Comparison of ENCODE assay signal across 8 cellular contexts in genomic region chr19:29605653-29606419, GRCh38. TPM values are rescaled to one million over a fixed set of nuclear protein-coding genes. Genes with fewer than 3 reads are reported as not detected.
DNase-seq lines count a peak whose midpoint lies in the region; ATAC-seq, FAIRE-seq and TF ChIP-seq lines count a peak whose summit lies in the region.

Gene POP4 (plus strand): TSS chr19:29606283. CDS start chr19:29606319, 36 bp downstream.

- under 1% methylated on average over 34 of the region's 47 CpGs for WGBS in HepG2 (ENCODE audit: low lambda C conversion rate)

- H4K20me1 ChIP-seq in BLaER1 (no peaks in the 10 kb centered on the region), HepG2 (ENCODE audit: insufficient read depth, low read length) (no peaks in the 10 kb centered on the region)

- H3K4me2 ChIP-seq in BLaER1 (peak within 1 kb of the TSS; percentile 92), HepG2 (ENCODE audit: low read depth, low read length) (peak within 1 kb of the TSS; percentile 89)

- no peak for TF ChIP-seq CTCF in HepG2 (CRISPR knock-in tag; IDR thresholded peaks at IDR 0.05)

- POLR2A ChIA-PET in HepG2 (lab: Yijun Ruan, JAX), result interaction anchor here (0.5 to 2.0 kb wide), 21 partner anchors 9 to 1812 kb away, joined by 3 to 44 read pairs (median 5); partner anchors contain the start of genes C19orf12, PLEKHF1 and URI1

- no peak for TF ChIP-seq RAD21 in HepG2 (CRISPR knock-in tag; IDR thresholded peaks at IDR 0.05)

- peaks cover 34% of the 10 kb centered on the region for H3K4me1 ChIP-seq in BLaER1
- H3K4me1 ChIP-seq in HepG2 (ENCODE audit: insufficient read depth, low read length), result peaks cover 8% of the 10 kb centered on the region

- in situ Hi-C loops in HepG2 (cut with HindIII; ENCODE audit: extremely low pct_ligation_motif_present, low pct_unique_long_range_greater_than_20kb), result no loop called here

- intact Hi-C loops in HepG2 (cut with micrococcal nuclease; ENCODE audit: unreplicated experiment), result loop anchor here (5.0 kb wide), 1 partner anchor 101 kb away; no protein-coding TSS in a partner anchor

- peak within 1 kb of the TSS; percentile 86 for H2AFZ ChIP-seq in HepG2 (ENCODE audit: low read length)

- TF ChIP-seq EP300 in HepG2 (IDR thresholded peaks at IDR 0.05; ENCODE audit: low read depth in 2 of 2, low read length in 2 of 2), result no peak
- TF ChIP-seq EP300 in HepG2 (CRISPR knock-in tag; IDR thresholded peaks at IDR 0.05; ENCODE audit: borderline replicate concordance), result no peak

- BruUV-seq in HepG2 (replicated peaks; lab: Mats Ljungman, UMichigan), result TSS peak; percentile 96

- H3K27ac ChIP-seq in BLaER1 (peak within 1 kb of the TSS; percentile 89), HepG2 (ENCODE audit: extremely low read length, insufficient read depth, low read length) (peak within 1 kb of the TSS; percentile 62)

- peak; percentile 50 for ATAC-seq in GM19328 (IDR thresholded peaks at IDR 0.05; ENCODE audit: unreplicated experiment)
- ATAC-seq in HG03520 (IDR thresholded peaks at IDR 0.05; ENCODE audit: unreplicated experiment), result peak; percentile 53
- ATAC-seq in HepG2, result peak; percentile 92

- peaks cover 21% of the 10 kb centered on the region for H3K36me3 ChIP-seq in BLaER1
- H3K36me3 ChIP-seq in HepG2 (replicated peaks in 1 of 2; ENCODE audit: control insufficient read depth in 1 of 2, insufficient read depth in 2 of 2, low read length in 2 of 2), result peaks cover 0 to 6% of the 10 kb centered on the region in 2 experiments; a peak in 2 of 5 replicates

- H3K27me3 ChIP-seq in BLaER1 (no peaks in the 10 kb centered on the region), HepG2 (ENCODE audit: control insufficient read depth in 1 of 2, insufficient read depth in 2 of 2, low read length in 2 of 2) (no peaks in the 10 kb centered on the region; a peak in 1 of 5 replicates)

- peak; percentile 94 for DNase-seq in NCI-H748 treated with DMSO at 0.1 percent for 48 hours (lab: John Stamatoyannopoulos, UW)
- DNase-seq in activated CD4-positive, alpha-beta T cell treated with anti-CD3 and anti-CD28 coated beads, Interleukin-2, amount 50 U/mL, for 24 hours (ENCODE audit: low read depth in 1 of 2, low spot score in 1 of 2), result peak; percentile 97
- DNase-seq in dermis blood vessel endothelial cell, result peak; percentile 97
- DNase-seq in HepG2 (ENCODE audit: low spot score), result peak; percentile 90
- peak; percentile 99 for DNase-seq in stimulated activated CD4-positive, alpha-beta T cell treated with anti-CD3 and anti-CD28 coated beads, Interleukin-4, amount 100 ng/mL, for 1 hour

- H3K9me3 ChIP-seq in BLaER1 (no peaks in the 10 kb centered on the region), HepG2 (ENCODE audit: low read length) (no peaks in the 10 kb centered on the region)

- peaks cover 8% of the 10 kb centered on the region for H3K79me2 ChIP-seq in HepG2 (ENCODE audit: insufficient read depth, low read length)

- CTCF ChIA-PET in HepG2 (lab: Yijun Ruan, JAX; ENCODE audit: low intra/inter-chr PET ratio, low total read pairs), result no interaction called here

- H3K9ac ChIP-seq in BLaER1 (peak within 1 kb of the TSS; percentile 87), HepG2 (ENCODE audit: insufficient read depth, low read depth, low read length) (peak within 1 kb of the TSS; percentile 87)

- FAIRE-seq in HepG2 (lab: Jason Lieb, UNC), result peak; percentile 68

- TF ChIP-seq POLR2A in HepG2 (IDR thresholded peaks at IDR 0.05; ENCODE audit: insufficient read depth in 1 of 2, low read depth in 2 of 2, low read length in 2 of 2), result peak; percentile 90 to 98

- H3K4me3 ChIP-seq in BLaER1 (peak within 1 kb of the TSS; percentile 88), HepG2 (replicated peaks in 1 of 3; ENCODE audit: insufficient read depth in 1 of 3, low read depth in 2 of 3, low read length in 3 of 3) (peak within 1 kb of the TSS; percentile 79 to 93 (median 92))

TF ChIP-seq in HepG2, 621 proteins besides CTCF, POLR2A, EP300 and RAD21 (continues in another document):
- TF ChIP-seq PHF21A (CRISPR knock-in tag; IDR thresholded peaks at IDR 0.05), result no peak
- peak; percentile 33; the same call in 1 of the 2 replicates for TF ChIP-seq NR2F6 (IDR thresholded peaks at IDR 0.05)
- TF ChIP-seq NR2F6 (CRISPR knock-in tag; IDR thresholded peaks at IDR 0.05), result no peak
- no peak; the same call in 1 of the 2 replicates for TF ChIP-seq ZFP41 (CRISPR knock-in tag; IDR thresholded peaks at IDR 0.05; ENCODE audit: borderline replicate concordance)
- TF ChIP-seq TARDBP (CRISPR knock-in tag; IDR thresholded peaks at IDR 0.05), result peak; percentile 73
- 0 out of 2 replicates have a peak, but pooled peaks have one; percentile 55 for TF ChIP-seq ZNF124 (CRISPR knock-in tag; IDR thresholded peaks at IDR 0.05)
- TF ChIP-seq ZNF280B (CRISPR knock-in tag; IDR thresholded peaks at IDR 0.05; ENCODE audit: borderline replicate concordance), result peak; percentile 81
- TF ChIP-seq HDAC2 (CRISPR knock-in tag; IDR thresholded peaks at IDR 0.05), result peak; percentile 88
- TF ChIP-seq RBFOX2 (IDR thresholded peaks at IDR 0.05; ENCODE audit: low read depth, low read length), result peak; percentile 92
- TF ChIP-seq, protein P1, sequence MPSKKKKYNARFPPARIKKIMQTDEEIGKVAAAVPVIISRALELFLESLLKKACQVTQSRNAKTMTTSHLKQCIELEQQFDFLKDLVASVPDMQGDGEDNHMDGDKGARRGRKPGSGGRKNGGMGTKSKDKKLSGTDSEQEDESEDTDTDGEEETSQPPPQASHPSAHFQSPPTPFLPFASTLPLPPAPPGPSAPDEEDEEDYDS (CRISPR knock-in tag; IDR thresholded peaks at IDR 0.05), result peak; percentile 67; the same call in 1 of the 2 replicates
- 0 out of 2 replicates have a peak, but pooled peaks have one; percentile 42 for TF ChIP-seq ZSCAN31 (CRISPR knock-in tag; IDR thresholded peaks at IDR 0.05; ENCODE audit: low read depth)
- TF ChIP-seq, protein P2, sequence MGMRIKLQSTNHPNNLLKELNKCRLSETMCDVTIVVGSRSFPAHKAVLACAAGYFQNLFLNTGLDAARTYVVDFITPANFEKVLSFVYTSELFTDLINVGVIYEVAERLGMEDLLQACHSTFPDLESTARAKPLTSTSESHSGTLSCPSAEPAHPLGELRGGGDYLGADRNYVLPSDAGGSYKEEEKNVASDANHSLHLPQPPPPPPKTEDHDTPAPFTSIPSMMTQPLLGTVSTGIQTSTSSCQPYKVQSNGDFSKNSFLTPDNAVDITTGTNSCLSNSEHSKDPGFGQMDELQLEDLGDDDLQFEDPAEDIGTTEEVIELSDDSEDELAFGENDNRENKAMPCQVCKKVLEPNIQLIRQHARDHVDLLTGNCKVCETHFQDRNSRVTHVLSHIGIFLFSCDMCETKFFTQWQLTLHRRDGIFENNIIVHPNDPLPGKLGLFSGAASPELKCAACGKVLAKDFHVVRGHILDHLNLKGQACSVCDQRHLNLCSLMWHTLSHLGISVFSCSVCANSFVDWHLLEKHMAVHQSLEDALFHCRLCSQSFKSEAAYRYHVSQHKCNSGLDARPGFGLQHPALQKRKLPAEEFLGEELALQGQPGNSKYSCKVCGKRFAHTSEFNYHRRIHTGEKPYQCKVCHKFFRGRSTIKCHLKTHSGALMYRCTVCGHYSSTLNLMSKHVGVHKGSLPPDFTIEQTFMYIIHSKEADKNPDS (CRISPR knock-in tag; IDR thresholded peaks at IDR 0.05), result no peak

RNA-seq across cellular contexts. Expression of gene POP4, which starts in this region (rescaled TPM):
- total RNA-seq in dermis blood vessel endothelial cell (60.1 and 98.7 TPM in 2 replicates), HepG2 (2016; rRNA removed; fragmentation: Illumina TruSeq; extraction: Trizol) (84.0 and 120 TPM in 2 replicates)
- total RNA-seq in HepG2 (2016; cell fraction: cytosol; rRNA removed; fragmentation: Illumina TruSeq; extraction: Trizol; ENCODE audit: low read depth), result 26.0 and 27.8 TPM in 2 replicates
- total RNA-seq in HepG2 (2016; cell fraction: insoluble cytoplasmic fraction; rRNA removed; fragmentation: Illumina TruSeq; extraction: Trizol), result 84.6 and 128 TPM in 2 replicates
- total RNA-seq in HepG2 (2016; cell fraction: membrane; rRNA removed; fragmentation: Illumina TruSeq; extraction: Trizol), result 37.0 and 39.3 TPM in 2 replicates
- 39.0 and 42.5 TPM in 2 replicates for total RNA-seq in HepG2 (2016; cell fraction: nucleus; rRNA removed; fragmentation: Illumina TruSeq; extraction: Trizol)
- polyA plus RNA-seq in HepG2 (2011; rRNA removed), result 29.4 and 32.2 TPM in 2 replicates
- 22.5 and 24.9 TPM in 2 replicates for polyA plus RNA-seq in HepG2 (2011; cell fraction: cytosol; rRNA removed)
- 46.3 and 51.2 TPM in 2 replicates for polyA plus RNA-seq in HepG2 (2011; cell fraction: nucleus; rRNA removed)
- polyA plus RNA-seq in HepG2 (2012), result 24.1 and 24.4 TPM in 2 replicates
- 25.5 and 26.4 TPM in 2 replicates for polyA plus RNA-seq in HepG2 (2016; cell fraction: cytosol; fragmentation: Illumina TruSeq; extraction: Trizol; ENCODE audit: low read depth)
- polyA plus RNA-seq in HepG2 (2016; cell fraction: insoluble cytoplasmic fraction; fragmentation: Illumina TruSeq; extraction: Trizol; ENCODE audit: low read depth), result 117 and 122 TPM in 2 replicates
- polyA plus RNA-seq in HepG2 (2016; cell fraction: membrane; fragmentation: Illumina TruSeq; extraction: Trizol; ENCODE audit: low read depth), result 29.0 and 32.5 TPM in 2 replicates
- 58.8 and 67.0 TPM in 2 replicates for polyA plus RNA-seq in HepG2 (2016; cell fraction: nucleus; fragmentation: Illumina TruSeq; extraction: Trizol; ENCODE audit: insufficient read depth, low read depth)
- polyA minus RNA-seq in HepG2 (2011; rRNA and poly(A)+ RNA removed; ENCODE audit: low replicate concordance), result 23.6 and 67.1 TPM in 2 replicates
- 16.8 and 23.0 TPM in 2 replicates for polyA minus RNA-seq in HepG2 (2011; cell fraction: cytosol; rRNA and poly(A)+ RNA removed)
- 45.1 and 53.7 TPM in 2 replicates for polyA minus RNA-seq in HepG2 (2011; cell fraction: nucleus; rRNA and poly(A)+ RNA removed)

Comparison
In these comparisons a context has a peak if more than half of its experiments do, and no peak if none do; other contexts are left out.
1. Peak in every context shown above with its lines: DNase-seq, ATAC-seq, H3K4me3 ChIP-seq and H3K27ac ChIP-seq.